Comparison of ENCODE assay signal across 23 cellular contexts in the genomic region with DNA sequence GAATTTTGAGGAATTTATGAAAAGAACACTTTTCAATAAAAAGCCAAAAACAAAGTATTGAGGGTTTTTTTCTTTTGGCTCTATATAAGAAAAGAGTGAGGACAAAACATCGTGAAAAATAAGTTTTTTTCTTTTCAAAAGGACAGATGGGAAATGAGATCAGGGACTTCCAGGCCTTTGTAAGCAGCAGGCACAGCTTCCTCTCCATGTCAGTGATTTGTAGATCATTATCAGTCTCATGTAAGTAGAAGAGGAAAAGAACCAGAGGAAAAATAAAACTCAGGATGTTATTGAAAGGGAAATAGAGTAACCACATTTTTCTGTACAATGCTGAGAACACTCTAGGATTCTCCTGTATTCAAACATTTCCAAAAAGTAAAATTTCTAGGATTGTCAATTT. TPM values are rescaled to one million over a fixed set of nuclear protein-coding genes. Genes with fewer than 3 reads are reported as not detected.
DNase-seq lines count a peak whose midpoint lies in the region; ATAC-seq, FAIRE-seq and TF ChIP-seq lines count a peak whose summit lies in the region.
"Had no signal": no experiment of that assay in that cellular context is flagged by ENCODE, and none has a peak within 500 bp of the region (broad histone marks: within the 10 kb centered on the region; RNA-seq: fewer than 3 reads in every experiment).

No MANE protein-coding gene starts in this region.

- peak in 2 of 4 donors; percentile 58 to 79 for ATAC-seq in heart left ventricle
- no peak for ATAC-seq in Right ventricle myocardium superior (ENCODE audit: poor library complexity)
- ATAC-seq: naive thymus-derived CD8-positive, alpha-beta T cell had no signal

- TF ChIP-seq POLR2A in heart left ventricle (IDR thresholded peaks at IDR 0.05) (no peak), GM12891 (IDR thresholded peaks at IDR 0.05; ENCODE audit: low read depth, low read length) (no peak)

- peak overlapping the region; percentile 11 to 77 (median 55) for H3K27ac ChIP-seq in heart left ventricle

- DNase-seq in heart left ventricle (no peak), Right ventricle myocardium superior (no peak), NCI-H69 (lab: John Stamatoyannopoulos, UW) (peak; percentile 23), fibroblast of pulmonary artery (ENCODE audit: low read depth) (peak; percentile 9), pulmonary artery endothelial cell (ENCODE audit: low read depth, low spot score) (peak; percentile 57), GM12891 (ENCODE audit: insufficient read length, low spot score) (no peak), NCI-H526 treated with DMSO at 0.1 percent for 48 hours (lab: John Stamatoyannopoulos, UW) (no peak), SW 1271 (lab: John Stamatoyannopoulos, UW) (no peak)
- DNase-seq: activated CD4-positive, alpha-beta T cell treated with anti-CD3 and anti-CD28 coated beads for 48 hours; activated CD8-positive, alpha-beta memory T cell treated with anti-CD3 and anti-CD28 coated beads for 24 hours; activated effector memory CD4-positive, alpha-beta T cell treated with Interleukin-2 at 50 U/mL for 16 hours; BE2C; CD8-positive, alpha-beta memory T cell; DMS153; GOT3; midbrain; naive thymus-derived CD8-positive, alpha-beta T cell; NCI-H1092; NCI-H187 treated with DMSO at 0.1 percent for 48 hours; nucleus accumbens; RPMI8226; trophoblast cell had no signal

- TF ChIP-seq CTCF in heart left ventricle (IDR thresholded peaks at IDR 0.05) (no peak), fibroblast of pulmonary artery (IDR thresholded peaks at IDR 0.05; ENCODE audit: low read length, missing control alignments) (no peak)

- peaks cover 0 to 53% (median 14%) of the 10 kb centered on the region in 12 donors for H3K4me1 ChIP-seq in heart left ventricle
- H3K4me1 ChIP-seq: BE2C had no signal

- H3K36me3 ChIP-seq in heart left ventricle: no peaks in the 10 kb centered on the region
- H3K36me3 ChIP-seq: BE2C had no signal

- H3K9me3 ChIP-seq in heart left ventricle: no peaks in the 10 kb centered on the region
- H3K9me3 ChIP-seq: BE2C had no signal

- H3K4me3 ChIP-seq in heart left ventricle (no peak overlapping the region), fibroblast of pulmonary artery (replicated peaks; ENCODE audit: low read depth, low read length) (no peak overlapping the region)
- H3K4me3 ChIP-seq: skin epidermis had no signal

- FAIRE-seq in GM12891 (lab: Jason Lieb, UNC): no peak

- intact Hi-C loops in heart left ventricle (cut with DNase I): no loop called here
- intact Hi-C loops in Right ventricle myocardium superior (cut with DNase I): no loop called here

- 30 to 49% (median 35%) methylated on average over 1 of the region's 1 CpG for WGBS in heart left ventricle, 4 donors

- no peaks in the 10 kb centered on the region for H3K27me3 ChIP-seq in heart left ventricle
- H3K27me3 ChIP-seq: BE2C had no signal

TF ChIP-seq in GM12891, 5 proteins besides CTCF, POLR2A, EP300 and RAD21:
- TF ChIP-seq SPI1 (IDR thresholded peaks at IDR 0.05; ENCODE audit: low read depth, low read length) (no peak), PAX5 (IDR thresholded peaks at IDR 0.05; ENCODE audit: insufficient read depth, low read length, severe bottlenecking) (no peak), TAF1 (IDR thresholded peaks at IDR 0.05; ENCODE audit: low read depth, low read length) (no peak), POLR2AphosphoS5 (IDR thresholded peaks at IDR 0.05; ENCODE audit: low read depth, low read length) (no peak), POU2F2 (IDR thresholded peaks at IDR 0.05; ENCODE audit: low read depth, low read length) (no peak)

RNA-seq across cellular contexts. Expression of gene DOCK9, which starts 29.9 kb away (rescaled TPM):
- total RNA-seq in heart left ventricle (100 to 1,000 TPM in 1 of 9 donors, 10 to 100 TPM in 8; 35.0 to 128 (median 45.2) TPM), Right ventricle myocardium superior (28.3 TPM), pulmonary artery endothelial cell (310 and 311 TPM in 2 replicates)
- 10 to 100 TPM; 21.4 to 59.8 TPM for polyA plus RNA-seq in heart left ventricle
- polyA plus RNA-seq in GM12891 (2012; ENCODE audit: low read depth, missing spikeins): 8.0 TPM

Comparison
In these comparisons a context has a peak if more than half of its experiments do, and no peak if none do; other contexts are left out.
1. DNase-seq: peak in NCI-H69 (single experiment), fibroblast of pulmonary artery (single experiment) and pulmonary artery endothelial cell (single experiment); none in heart left ventricle (0 of 5), Right ventricle myocardium superior (single experiment), GM12891 (single experiment), NCI-H526 treated with DMSO at 0.1 percent for 48 hours (single experiment) and SW 1271 (0 of 2).